In the genomic region with DNA sequence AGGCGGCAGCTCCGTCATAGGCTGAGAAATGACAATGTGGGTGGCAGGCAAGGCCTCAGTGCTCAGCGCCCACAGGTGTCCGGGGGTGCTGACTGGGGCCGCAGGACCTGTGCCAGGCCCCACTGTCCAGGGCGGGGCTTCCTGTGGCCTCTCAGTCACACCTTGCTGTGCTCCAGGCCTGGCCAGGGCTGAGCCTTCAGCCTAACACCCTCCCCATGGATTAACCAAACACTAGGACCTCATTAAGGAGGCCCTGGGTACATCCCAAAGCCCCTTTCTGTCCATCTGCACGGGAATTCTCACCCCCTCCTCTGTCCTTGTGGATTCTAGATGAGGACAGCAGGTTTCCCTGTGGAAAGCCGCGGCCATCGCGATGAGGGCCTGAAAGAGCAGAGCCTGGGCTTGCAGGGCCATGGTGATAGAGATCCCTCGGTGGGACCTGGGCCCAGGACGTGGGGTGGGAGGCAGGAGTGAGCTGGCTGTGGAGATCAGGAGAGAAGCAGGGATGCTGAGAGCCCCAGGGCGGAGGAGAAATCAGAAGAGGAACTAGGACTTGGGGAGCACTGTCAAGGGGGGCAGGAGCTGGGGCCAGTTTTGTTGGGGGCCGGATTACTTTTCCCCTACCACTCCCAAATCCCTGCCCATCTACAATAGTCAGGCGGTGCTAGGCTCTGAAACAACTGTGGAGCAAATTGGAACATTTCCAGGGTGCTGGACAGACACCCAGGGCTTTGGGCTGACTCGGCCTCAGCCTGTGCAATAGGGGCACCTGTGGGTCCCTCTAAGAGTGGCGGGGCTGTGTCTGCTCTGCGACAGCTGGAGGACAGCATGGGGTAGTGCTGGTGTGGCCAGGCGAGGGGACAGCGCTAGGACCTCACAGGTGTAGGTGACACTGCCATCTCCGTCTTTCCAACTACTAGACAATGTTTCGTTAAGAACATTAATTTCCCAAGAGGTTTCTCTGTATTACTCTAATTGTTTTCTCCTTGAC, we compare ENCODE assay signal across 1 cellular context.
TF ChIP-seq lines count a peak whose summit lies in the region.

No MANE protein-coding gene starts in this region.

TF ChIP-seq in K562, 482 proteins besides CTCF, POLR2A, EP300 and RAD21:
- TF ChIP-seq NCOA6 (IDR thresholded peaks at IDR 0.05) = no peak
- TF ChIP-seq ZKSCAN8 (CRISPR knock-in tag; IDR thresholded peaks at IDR 0.05) = no peak
- TF ChIP-seq, protein P1, sequence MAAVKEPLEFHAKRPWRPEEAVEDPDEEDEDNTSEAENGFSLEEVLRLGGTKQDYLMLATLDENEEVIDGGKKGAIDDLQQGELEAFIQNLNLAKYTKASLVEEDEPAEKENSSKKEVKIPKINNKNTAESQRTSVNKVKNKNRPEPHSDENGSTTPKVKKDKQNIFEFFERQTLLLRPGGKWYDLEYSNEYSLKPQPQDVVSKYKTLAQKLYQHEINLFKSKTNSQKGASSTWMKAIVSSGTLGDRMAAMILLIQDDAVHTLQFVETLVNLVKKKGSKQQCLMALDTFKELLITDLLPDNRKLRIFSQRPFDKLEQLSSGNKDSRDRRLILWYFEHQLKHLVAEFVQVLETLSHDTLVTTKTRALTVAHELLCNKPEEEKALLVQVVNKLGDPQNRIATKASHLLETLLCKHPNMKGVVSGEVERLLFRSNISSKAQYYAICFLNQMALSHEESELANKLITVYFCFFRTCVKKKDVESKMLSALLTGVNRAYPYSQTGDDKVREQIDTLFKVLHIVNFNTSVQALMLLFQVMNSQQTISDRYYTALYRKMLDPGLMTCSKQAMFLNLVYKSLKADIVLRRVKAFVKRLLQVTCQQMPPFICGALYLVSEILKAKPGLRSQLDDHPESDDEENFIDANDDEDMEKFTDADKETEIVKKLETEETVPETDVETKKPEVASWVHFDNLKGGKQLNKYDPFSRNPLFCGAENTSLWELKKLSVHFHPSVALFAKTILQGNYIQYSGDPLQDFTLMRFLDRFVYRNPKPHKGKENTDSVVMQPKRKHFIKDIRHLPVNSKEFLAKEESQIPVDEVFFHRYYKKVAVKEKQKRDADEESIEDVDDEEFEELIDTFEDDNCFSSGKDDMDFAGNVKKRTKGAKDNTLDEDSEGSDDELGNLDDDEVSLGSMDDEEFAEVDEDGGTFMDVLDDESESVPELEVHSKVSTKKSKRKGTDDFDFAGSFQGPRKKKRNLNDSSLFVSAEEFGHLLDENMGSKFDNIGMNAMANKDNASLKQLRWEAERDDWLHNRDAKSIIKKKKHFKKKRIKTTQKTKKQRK (IDR thresholded peaks at IDR 0.05; ENCODE audit: borderline replicate concordance, low read depth, low read length) = no peak
- TF ChIP-seq, protein P2, sequence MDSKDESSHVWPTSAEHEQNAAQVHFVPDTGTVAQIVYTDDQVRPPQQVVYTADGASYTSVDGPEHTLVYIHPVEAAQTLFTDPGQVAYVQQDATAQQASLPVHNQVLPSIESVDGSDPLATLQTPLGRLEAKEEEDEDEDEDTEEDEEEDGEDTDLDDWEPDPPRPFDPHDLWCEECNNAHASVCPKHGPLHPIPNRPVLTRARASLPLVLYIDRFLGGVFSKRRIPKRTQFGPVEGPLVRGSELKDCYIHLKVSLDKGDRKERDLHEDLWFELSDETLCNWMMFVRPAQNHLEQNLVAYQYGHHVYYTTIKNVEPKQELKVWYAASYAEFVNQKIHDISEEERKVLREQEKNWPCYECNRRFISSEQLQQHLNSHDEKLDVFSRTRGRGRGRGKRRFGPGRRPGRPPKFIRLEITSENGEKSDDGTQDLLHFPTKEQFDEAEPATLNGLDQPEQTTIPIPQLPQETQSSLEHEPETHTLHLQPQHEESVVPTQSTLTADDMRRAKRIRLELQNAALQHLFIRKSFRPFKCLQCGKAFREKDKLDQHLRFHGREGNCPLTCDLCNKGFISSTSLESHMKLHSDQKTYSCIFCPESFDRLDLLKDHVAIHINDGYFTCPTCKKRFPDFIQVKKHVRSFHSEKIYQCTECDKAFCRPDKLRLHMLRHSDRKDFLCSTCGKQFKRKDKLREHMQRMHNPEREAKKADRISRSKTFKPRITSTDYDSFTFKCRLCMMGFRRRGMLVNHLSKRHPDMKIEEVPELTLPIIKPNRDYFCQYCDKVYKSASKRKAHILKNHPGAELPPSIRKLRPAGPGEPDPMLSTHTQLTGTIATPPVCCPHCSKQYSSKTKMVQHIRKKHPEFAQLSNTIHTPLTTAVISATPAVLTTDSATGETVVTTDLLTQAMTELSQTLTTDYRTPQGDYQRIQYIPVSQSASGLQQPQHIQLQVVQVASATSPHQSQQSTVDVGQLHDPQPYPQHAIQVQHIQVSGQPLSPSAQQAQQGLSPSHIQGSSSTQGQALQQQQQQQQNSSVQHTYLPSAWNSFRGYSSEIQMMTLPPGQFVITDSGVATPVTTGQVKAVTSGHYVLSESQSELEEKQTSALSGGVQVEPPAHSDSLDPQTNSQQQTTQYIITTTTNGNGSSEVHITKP (IDR thresholded peaks at IDR 0.05; ENCODE audit: partially characterized antibody) = no peak
- no peak for TF ChIP-seq ZNF146 (CRISPR knock-in tag; IDR thresholded peaks at IDR 0.05; ENCODE audit: unreplicated experiment)
- no peak for TF ChIP-seq SIRT6 (IDR thresholded peaks at IDR 0.05; ENCODE audit: low read depth, low read length)
- TF ChIP-seq TARDBP (IDR thresholded peaks at IDR 0.05) = no peak
- TF ChIP-seq, protein P3, sequence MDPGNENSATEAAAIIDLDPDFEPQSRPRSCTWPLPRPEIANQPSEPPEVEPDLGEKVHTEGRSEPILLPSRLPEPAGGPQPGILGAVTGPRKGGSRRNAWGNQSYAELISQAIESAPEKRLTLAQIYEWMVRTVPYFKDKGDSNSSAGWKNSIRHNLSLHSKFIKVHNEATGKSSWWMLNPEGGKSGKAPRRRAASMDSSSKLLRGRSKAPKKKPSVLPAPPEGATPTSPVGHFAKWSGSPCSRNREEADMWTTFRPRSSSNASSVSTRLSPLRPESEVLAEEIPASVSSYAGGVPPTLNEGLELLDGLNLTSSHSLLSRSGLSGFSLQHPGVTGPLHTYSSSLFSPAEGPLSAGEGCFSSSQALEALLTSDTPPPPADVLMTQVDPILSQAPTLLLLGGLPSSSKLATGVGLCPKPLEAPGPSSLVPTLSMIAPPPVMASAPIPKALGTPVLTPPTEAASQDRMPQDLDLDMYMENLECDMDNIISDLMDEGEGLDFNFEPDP (CRISPR knock-in tag; IDR thresholded peaks at IDR 0.05) = no peak
- no peak for TF ChIP-seq TBL1XR1 (IDR thresholded peaks at IDR 0.05; ENCODE audit: low read length in 2 of 2)
- TF ChIP-seq STAG1 (CRISPR knock-in tag; IDR thresholded peaks at IDR 0.05; ENCODE audit: borderline replicate concordance) = no peak
- TF ChIP-seq, protein P4, sequence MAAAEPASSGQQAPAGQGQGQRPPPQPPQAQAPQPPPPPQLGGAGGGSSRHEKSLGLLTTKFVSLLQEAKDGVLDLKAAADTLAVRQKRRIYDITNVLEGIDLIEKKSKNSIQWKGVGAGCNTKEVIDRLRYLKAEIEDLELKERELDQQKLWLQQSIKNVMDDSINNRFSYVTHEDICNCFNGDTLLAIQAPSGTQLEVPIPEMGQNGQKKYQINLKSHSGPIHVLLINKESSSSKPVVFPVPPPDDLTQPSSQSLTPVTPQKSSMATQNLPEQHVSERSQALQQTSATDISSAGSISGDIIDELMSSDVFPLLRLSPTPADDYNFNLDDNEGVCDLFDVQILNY (CRISPR knock-in tag; IDR thresholded peaks at IDR 0.05) = no peak
- TF ChIP-seq, protein P5, sequence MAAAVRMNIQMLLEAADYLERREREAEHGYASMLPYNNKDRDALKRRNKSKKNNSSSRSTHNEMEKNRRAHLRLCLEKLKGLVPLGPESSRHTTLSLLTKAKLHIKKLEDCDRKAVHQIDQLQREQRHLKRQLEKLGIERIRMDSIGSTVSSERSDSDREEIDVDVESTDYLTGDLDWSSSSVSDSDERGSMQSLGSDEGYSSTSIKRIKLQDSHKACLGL (CRISPR knock-in tag; IDR thresholded peaks at IDR 0.05; ENCODE audit: borderline replicate concordance, poor library complexity, severe bottlenecking) = no peak
